Comparison of ENCODE assay signal across 10 cellular contexts in genomic region chr16:2905988-2906387, GRCh38. TPM values are rescaled to one million over a fixed set of nuclear protein-coding genes. Genes with fewer than 3 reads are reported as not detected.
DNase-seq lines count a peak whose midpoint lies in the region; ATAC-seq, FAIRE-seq and TF ChIP-seq lines count a peak whose summit lies in the region.
"Had no signal": no experiment of that assay in that cellular context is flagged by ENCODE, and none has a peak within 500 bp of the region (broad histone marks: within the 10 kb centered on the region; RNA-seq: fewer than 3 reads in every experiment).

No MANE protein-coding gene starts in this region.

- FAIRE-seq in TTC549 (lab: Jason Lieb, UNC) = peak; percentile 88

- H3K9ac ChIP-seq in smooth muscle cell (ENCODE audit: low read depth) = no peak overlapping the region

- no peak for TF ChIP-seq CTCF in gastroesophageal sphincter (IDR thresholded peaks at IDR 0.05)
- no peak for TF ChIP-seq CTCF in smooth muscle cell (IDR thresholded peaks at IDR 0.05; ENCODE audit: borderline replicate concordance, insufficient read depth, poor library complexity, severe bottlenecking)

- H3K4me2 ChIP-seq in smooth muscle cell = peak overlapping the region; percentile 48

- H4K20me1 ChIP-seq in smooth muscle cell (ENCODE audit: low read depth) = no peaks in the 10 kb centered on the region

- no peaks in the 10 kb centered on the region for H3K36me3 Mint-ChIP-seq in T-helper 2 cell treated with Interferon-gamma antibody and Interleukin-4, amounts not matched to agents 5 μg/mL and 100 μg/mL, for 36 hours (ENCODE audit: low read depth)

- H3F3A ChIP-seq in smooth muscle cell (ENCODE audit: low read depth) = peaks cover 13% of the 10 kb centered on the region

- TF ChIP-seq POLR2A in gastroesophageal sphincter (IDR thresholded peaks at IDR 0.05) = no peak

- peaks cover 4% of the 10 kb centered on the region for H3K27me3 Mint-ChIP-seq in T-helper 2 cell treated with Interferon-gamma antibody and Interleukin-4, amounts not matched to agents 5 μg/mL and 100 μg/mL, for 36 hours (ENCODE audit: low read depth)

- H3K9me3 ChIP-seq in gastroesophageal sphincter (no peaks in the 10 kb centered on the region), smooth muscle cell (replicated peaks; ENCODE audit: low read depth) (no peaks in the 10 kb centered on the region)

- WGBS in gastroesophageal sphincter (ENCODE audit: low coverage in 1 of 2), 2 donors = 6 to 34% methylated on average over 7 to 12 of the region's 12 CpGs
- WGBS in smooth muscle cell (ENCODE audit: low lambda C conversion rate) = 51% methylated on average over 12 of the region's 12 CpGs

- H3K36me3 ChIP-seq in gastroesophageal sphincter = peaks cover 0 to 2% of the 10 kb centered on the region in 2 donors
- H3K36me3 ChIP-seq in smooth muscle cell (ENCODE audit: low read depth) = no peaks in the 10 kb centered on the region

- H3K27ac ChIP-seq in gastroesophageal sphincter (peak overlapping the region; percentile 40 to 91 (median 80)), smooth muscle cell (ENCODE audit: low read depth) (peak overlapping the region; percentile 89)
- H3K27ac ChIP-seq: SJSA1 had no signal

- no peak for DNase-seq in T-helper 2 cell treated with Interferon-gamma antibody and Interleukin-4, amounts not matched to agents 5 μg/mL and 100 μg/mL, for 36 hours (ENCODE audit: low spot score)
- DNase-seq in T-helper 2 cell (no peak), smooth muscle cell (lab: John Stamatoyannopoulos, UW; ENCODE audit: unreplicated experiment) (no peak), amniotic stem cell (lab: John Stamatoyannopoulos, UW) (no peak), NCI-H2107 treated with DMSO at 0.1 percent for 48 hours (lab: John Stamatoyannopoulos, UW; ENCODE audit: unreplicated experiment) (no peak)

- no peaks in the 10 kb centered on the region for H3K9me3 Mint-ChIP-seq in T-helper 2 cell treated with Interferon-gamma antibody and Interleukin-4, amounts not matched to agents 5 μg/mL and 100 μg/mL, for 36 hours

- peak overlapping the region; percentile 95 for H3K4me3 Mint-ChIP-seq in T-helper 2 cell treated with Interferon-gamma antibody and Interleukin-4, amounts not matched to agents 5 μg/mL and 100 μg/mL, for 36 hours

- H3K27me3 ChIP-seq in gastroesophageal sphincter (no peaks in the 10 kb centered on the region), smooth muscle cell (ENCODE audit: low read depth) (no peaks in the 10 kb centered on the region)
- H3K27me3 ChIP-seq: SJSA1 had no signal

- H3K79me2 ChIP-seq in smooth muscle cell (ENCODE audit: low read depth) = no peaks in the 10 kb centered on the region

- H3K27ac Mint-ChIP-seq in T-helper 2 cell treated with Interferon-gamma antibody and Interleukin-4, amounts not matched to agents 5 μg/mL and 100 μg/mL, for 36 hours = peak overlapping the region; percentile 62

- H3K4me3 ChIP-seq in gastroesophageal sphincter (no peak overlapping the region), smooth muscle cell (no peak overlapping the region)

- no peak for TF ChIP-seq EP300 in gastroesophageal sphincter (IDR thresholded peaks at IDR 0.05)

- ATAC-seq in gastroesophageal sphincter (no peak), HG03378 (IDR thresholded peaks at IDR 0.05; ENCODE audit: unreplicated experiment) (no peak)

- H2AFZ ChIP-seq in smooth muscle cell (ENCODE audit: low read depth) = no peak overlapping the region

- peaks cover 0 to 29% (median 9%) of the 10 kb centered on the region in 3 donors for H3K4me1 ChIP-seq in gastroesophageal sphincter
- peaks cover 3% of the 10 kb centered on the region for H3K4me1 ChIP-seq in smooth muscle cell (ENCODE audit: low read depth)

- peaks cover 14% of the 10 kb centered on the region for H3K4me1 Mint-ChIP-seq in T-helper 2 cell treated with Interferon-gamma antibody and Interleukin-4, amounts not matched to agents 5 μg/mL and 100 μg/mL, for 36 hours (ENCODE audit: low read depth)

RNA-seq across cellular contexts. Expression of gene FLYWCH1, which starts 5.7 kb away (rescaled TPM):
- total RNA-seq in gastroesophageal sphincter = 10 to 100 TPM; 34.5 to 66.5 (median 51.2) TPM
- total RNA-seq in smooth muscle cell = 13.5 and 26.1 TPM in 2 replicates
- polyA plus RNA-seq in smooth muscle cell = 26.0 and 26.4 TPM in 2 replicates

RNA-seq across cellular contexts. Expression of gene FLYWCH2, which starts 23.0 kb away (rescaled TPM):
- 10 to 100 TPM; 21.9 to 69.1 (median 38.8) TPM for total RNA-seq in gastroesophageal sphincter
- total RNA-seq in smooth muscle cell = 31.7 and 44.6 TPM in 2 replicates
- polyA plus RNA-seq in smooth muscle cell = 49.3 and 52.7 TPM in 2 replicates

RNA-seq across cellular contexts. Expression of gene PRSS22, which starts 48.0 kb away (rescaled TPM):
- 1 to 10 TPM in 2 of 4 donors, not detected in 2; 1.0 to 2.7 TPM for total RNA-seq in gastroesophageal sphincter
- total RNA-seq in smooth muscle cell = 2.2 TPM in 1 of 2 replicates, not detected in the other
- polyA plus RNA-seq in smooth muscle cell = 0.79 and 3.7 TPM in 2 replicates
- total RNA-seq: A673, SJSA1 had no signal

RNA-seq across cellular contexts. Expression of gene KREMEN2, which starts 58.1 kb away (rescaled TPM):
- total RNA-seq in gastroesophageal sphincter (not detected), smooth muscle cell (0.27 and 1.3 TPM in 2 replicates)
- polyA plus RNA-seq in smooth muscle cell = 2.0 TPM in 2 replicates
- total RNA-seq: SJSA1 had no signal
